In genomic region chr2:62196278-62196901, GRCh38 we compare ENCODE assay signal across 1 cellular context.
TF ChIP-seq lines count a peak whose summit lies in the region.

No MANE protein-coding gene starts in this region.

TF ChIP-seq in GM12878, 131 proteins besides CTCF, POLR2A, EP300 and RAD21 (continued from another document):
- TF ChIP-seq BCLAF1 (IDR thresholded peaks at IDR 0.05) (no peak), GABPA (IDR thresholded peaks at IDR 0.05; ENCODE audit: low read depth) (no peak), BHLHE40 (IDR thresholded peaks at IDR 0.05; ENCODE audit: borderline replicate concordance in 1 of 2, low read depth in 2 of 2, low read length in 1 of 2) (peak in 1 of 2 experiments; percentile 79; a peak in 2 of 4 replicates), HDGF (IDR thresholded peaks at IDR 0.05) (no peak; the same call in 1 of the 2 replicates), CBX5 (IDR thresholded peaks at IDR 0.05; ENCODE audit: low read depth) (no peak), GATAD2B (conservative IDR thresholded peaks at IDR 0.05; ENCODE audit: low read depth) (peak; percentile 73; the same call in 1 of the 2 replicates), DPF2 (IDR thresholded peaks at IDR 0.05) (peak; percentile 16), SP1 (IDR thresholded peaks at IDR 0.05; ENCODE audit: low read depth, low read length) (no peak), YY1 (IDR thresholded peaks at IDR 0.05; ENCODE audit: low read depth, low read length) (peak; percentile 1; the same call in 1 of the 2 replicates), MLLT1 (IDR thresholded peaks at IDR 0.05) (peak; percentile 86), JUNB (IDR thresholded peaks at IDR 0.05) (no peak), HSF1 (IDR thresholded peaks at IDR 0.05; ENCODE audit: low read depth, low read length) (no peak), USF1 (IDR thresholded peaks at IDR 0.05; ENCODE audit: borderline replicate concordance, extremely low read length, insufficient read depth, low read depth, low read length) (no peak), NFXL1 (IDR thresholded peaks at IDR 0.05; ENCODE audit: borderline replicate concordance) (no peak), EGR1 (IDR thresholded peaks at IDR 0.05; ENCODE audit: borderline replicate concordance in 1 of 2, low read depth in 2 of 2, low read length in 2 of 2) (peak in 1 of 2 experiments; percentile 58; a peak in 1 of 3 replicates), ZBTB40 (IDR thresholded peaks at IDR 0.05; ENCODE audit: borderline replicate concordance) (peak; percentile 52; the same call in 1 of the 2 replicates), ETV6 (conservative IDR thresholded peaks at IDR 0.05 in 1 of 2, IDR thresholded peaks at IDR 0.05 in 1 of 2; ENCODE audit: borderline replicate concordance in 1 of 2, low read depth in 1 of 2) (no peak)
